8 cellular contexts compared by ENCODE assay signal in genomic region chr19:52601025-52601973, GRCh38. TPM values are rescaled to one million over a fixed set of nuclear protein-coding genes. Genes with fewer than 3 reads are reported as not detected.
DNase-seq lines count a peak whose midpoint lies in the region; ATAC-seq and TF ChIP-seq lines count a peak whose summit lies in the region.

No MANE protein-coding gene starts in this region.

- intact Hi-C loops in Right ventricle myocardium superior (cut with DNase I) (no loop called here), ovary (cut with DNase I) (no loop called here)

- no peaks in the 10 kb centered on the region for H3K27me3 ChIP-seq in HAP-1 (ENCODE audit: low read depth)
- no peaks in the 10 kb centered on the region for H3K27me3 ChIP-seq in MM.1S (replicated peaks; ENCODE audit: insufficient read depth, low read length)
- H3K27me3 ChIP-seq in SK-N-SH (ENCODE audit: insufficient read depth) = no peaks in the 10 kb centered on the region
- no peaks in the 10 kb centered on the region for H3K27me3 ChIP-seq in ovary
- H3K27me3 ChIP-seq in thymus (ENCODE audit: control insufficient read depth, insufficient read depth) = no peaks in the 10 kb centered on the region

- H3K4me1 ChIP-seq in HAP-1 (no peaks in the 10 kb centered on the region), MM.1S (ENCODE audit: low read length) (no peaks in the 10 kb centered on the region), SK-N-SH (ENCODE audit: control insufficient read depth in 1 of 2, insufficient read depth in 2 of 2, low read depth in 1 of 2, low read length in 1 of 2) (peaks cover 0 to 7% of the 10 kb centered on the region in 2 experiments; a peak in 1 of 4 replicates), ovary (ENCODE audit: insufficient read depth) (peaks cover 9% of the 10 kb centered on the region), thymus (ENCODE audit: control insufficient read depth, insufficient read depth, low read length) (peaks cover 8% of the 10 kb centered on the region)

- H3K27ac Mint-ChIP-seq in activated naive CD4-positive, alpha-beta T cell treated with anti-CD3 and anti-CD28 coated beads, Interleukin-2, amount 50 U/mL, for 72 hours = peak overlapping the region; percentile 81 to 86

- in situ Hi-C loops in HAP-1 (cut with MboI; ENCODE audit: low sequenced_read_pairs) = no loop called here

- 3% methylated on average over 46 of the region's 62 CpGs for WGBS in SK-N-SH (ENCODE audit: low lambda C conversion rate)
- 0 to 1% (median 1%) methylated on average over 62 of the region's 62 CpGs for WGBS in ovary, 3 donors
- under 1% methylated on average over 62 of the region's 62 CpGs for WGBS in thymus

- H3K9ac ChIP-seq in MM.1S (ENCODE audit: low read length) = peak overlapping the region; percentile 25; the same call in 1 of the 2 replicates
- H3K9ac ChIP-seq in SK-N-SH = peak overlapping the region; percentile 63; the same call in 1 of the 2 replicates

- H3K9me2 ChIP-seq in MM.1S (replicated peaks; ENCODE audit: insufficient read depth, low read length) = no peaks in the 10 kb centered on the region
- no peaks in the 10 kb centered on the region for H3K9me2 ChIP-seq in SK-N-SH

- TF ChIP-seq POLR2A in ovary (IDR thresholded peaks at IDR 0.05) = peak; percentile 54

- peak; percentile 94 for DNase-seq in GM03348 (ENCODE audit: low spot score)
- DNase-seq in HAP-1 (ENCODE audit: low spot score in 2 of 2) = peak; percentile 78 to 97
- DNase-seq in MM.1S = peak; percentile 71
- peak; percentile 95 for DNase-seq in SK-N-SH
- peak; percentile 88 to 93 for DNase-seq in activated naive CD4-positive, alpha-beta T cell treated with anti-CD3 and anti-CD28 coated beads, Interleukin-2, amount 50 U/mL, for 72 hours (ENCODE audit: low spot score in 2 of 2)
- DNase-seq in Right ventricle myocardium superior = peak; percentile 97
- peak; percentile 94 to 97 (median 96) for DNase-seq in ovary

- peak; percentile 98 to 99 for ATAC-seq in activated naive CD4-positive, alpha-beta T cell treated with anti-CD3 and anti-CD28 coated beads, Interleukin-2, amount 50 U/mL, for 72 hours
- ATAC-seq in Right ventricle myocardium superior (ENCODE audit: poor library complexity) = peak; percentile 99

- H3K9me3 ChIP-seq in HAP-1 = no peaks in the 10 kb centered on the region; the same call in 1 of the 2 replicates
- H3K9me3 ChIP-seq in MM.1S (replicated peaks; ENCODE audit: insufficient read depth, low read length) = no peaks in the 10 kb centered on the region
- no peaks in the 10 kb centered on the region for H3K9me3 ChIP-seq in SK-N-SH
- no peaks in the 10 kb centered on the region for H3K9me3 ChIP-seq in ovary
- peaks cover 3% of the 10 kb centered on the region for H3K9me3 ChIP-seq in thymus (ENCODE audit: control insufficient read depth)

- peak overlapping the region; percentile 72 for H2AFZ ChIP-seq in MM.1S (ENCODE audit: low read length)
- peak overlapping the region; percentile 94 for H2AFZ ChIP-seq in SK-N-SH (ENCODE audit: low read depth)

- peak overlapping the region; percentile 57 for H3K4me3 ChIP-seq in HAP-1
- H3K4me3 ChIP-seq in MM.1S (ENCODE audit: low read length) = peak overlapping the region; percentile 63
- peak overlapping the region; percentile 59 to 81 for H3K4me3 ChIP-seq in SK-N-SH (ENCODE audit: low read depth in 2 of 2, low read length in 1 of 2)
- peak overlapping the region; percentile 54 for H3K4me3 ChIP-seq in ovary
- peak overlapping the region; percentile 69 for H3K4me3 ChIP-seq in thymus (ENCODE audit: low read length)

- TF ChIP-seq RAD21 in SK-N-SH (IDR thresholded peaks at IDR 0.05; ENCODE audit: low read length) = no peak

- POLR2A ChIA-PET in SK-N-SH (lab: Yijun Ruan, JAX) = no interaction called here

- TF ChIP-seq CTCF in MM.1S (IDR thresholded peaks at IDR 0.05; ENCODE audit: low read length) (no peak; the same call in 1 of the 2 replicates), SK-N-SH (IDR thresholded peaks at IDR 0.05) (peak; percentile 21; the same call in 1 of the 2 replicates), ovary (IDR thresholded peaks at IDR 0.05) (peak in 1 of 3 donors; percentile 37)

- H3F3A ChIP-seq in MM.1S (ENCODE audit: insufficient read depth, low read length) (no peaks in the 10 kb centered on the region), SK-N-SH (replicated peaks; ENCODE audit: insufficient read depth) (peaks cover 3% of the 10 kb centered on the region)

- peaks cover 25 to 39% of the 10 kb centered on the region in 2 donors for H3K9me3 Mint-ChIP-seq in activated naive CD4-positive, alpha-beta T cell treated with anti-CD3 and anti-CD28 coated beads, Interleukin-2, amount 50 U/mL, for 72 hours

- no peaks in the 10 kb centered on the region for H3K36me3 ChIP-seq in HAP-1 (replicated peaks)
- H3K36me3 ChIP-seq in MM.1S (replicated peaks; ENCODE audit: insufficient read depth, low read length) = no peaks in the 10 kb centered on the region
- peaks cover 6 to 15% of the 10 kb centered on the region in 2 experiments for H3K36me3 ChIP-seq in SK-N-SH (replicated peaks in 1 of 2; ENCODE audit: control insufficient read depth in 1 of 2, insufficient read depth in 2 of 2, low read length in 1 of 2)
- H3K36me3 ChIP-seq in ovary = no peaks in the 10 kb centered on the region
- peaks cover 12% of the 10 kb centered on the region for H3K36me3 ChIP-seq in thymus (ENCODE audit: control insufficient read depth, insufficient read depth)

- H3K79me2 ChIP-seq in MM.1S (ENCODE audit: low read length) = no peaks in the 10 kb centered on the region
- H3K79me2 ChIP-seq in SK-N-SH (ENCODE audit: insufficient read depth) = peaks cover 9% of the 10 kb centered on the region; the same call in 1 of the 2 replicates

- TF ChIP-seq EP300 in SK-N-SH (IDR thresholded peaks at IDR 0.05; ENCODE audit: borderline replicate concordance in 1 of 2, low read depth in 1 of 2, low read length in 1 of 2) (no peak), ovary (IDR thresholded peaks at IDR 0.05) (no peak)

- H3K36me3 Mint-ChIP-seq in activated naive CD4-positive, alpha-beta T cell treated with anti-CD3 and anti-CD28 coated beads, Interleukin-2, amount 50 U/mL, for 72 hours = peaks cover 40 to 79% of the 10 kb centered on the region in 2 donors

- CTCF ChIA-PET in SK-N-SH (lab: Yijun Ruan, JAX) = interaction anchor here (0.6 to 1.6 kb wide), 3 partner anchors 11 to 365 kb away, joined by 3 to 4 read pairs (median 3); no protein-coding TSS in a partner anchor

- H4K20me1 ChIP-seq in MM.1S (ENCODE audit: insufficient read depth, low read length) (no peaks in the 10 kb centered on the region), SK-N-SH (ENCODE audit: insufficient read depth) (no peaks in the 10 kb centered on the region)

- H3K4me2 ChIP-seq in MM.1S (ENCODE audit: low read depth, low read length) (peak overlapping the region; percentile 60), SK-N-SH (peak overlapping the region; percentile 86)

- H3K27ac ChIP-seq in MM.1S (ENCODE audit: low read length) = no peak overlapping the region
- peak overlapping the region; percentile 38 to 54; a peak in 3 of 4 replicates for H3K27ac ChIP-seq in SK-N-SH (ENCODE audit: low read depth in 2 of 2, low read length in 1 of 2)
- H3K27ac ChIP-seq in ovary = peak overlapping the region; percentile 55 to 68
- H3K27ac ChIP-seq in thymus (ENCODE audit: low read depth) = peak overlapping the region; percentile 78

TF ChIP-seq in SK-N-SH, 30 proteins besides CTCF, POLR2A, EP300 and RAD21 (continues in another document):
- TF ChIP-seq RFX5 (IDR thresholded peaks at IDR 0.05; ENCODE audit: low read length) (no peak), FOXJ3 (CRISPR knock-in tag; IDR thresholded peaks at IDR 0.05) (no peak), ZBTB33 (IDR thresholded peaks at IDR 0.05; ENCODE audit: borderline replicate concordance, low read depth) (no peak), NRF1 (IDR thresholded peaks at IDR 0.05; ENCODE audit: low read depth, low read length) (peak; percentile 61), POLR2AphosphoS5 (IDR thresholded peaks at IDR 0.05; ENCODE audit: low read depth, low read length) (peak; percentile 79; the same call in 1 of the 2 replicates), TEAD4 (IDR thresholded peaks at IDR 0.05; ENCODE audit: borderline replicate concordance, insufficient read depth) (no peak), ELF1 (IDR thresholded peaks at IDR 0.05) (peak; percentile 68), TAF1 (IDR thresholded peaks at IDR 0.05; ENCODE audit: borderline replicate concordance, low read depth, low read length) (no peak), MEF2A (IDR thresholded peaks at IDR 0.05; ENCODE audit: borderline replicate concordance, low read depth) (no peak), GATA2 (CRISPR knock-in tag; IDR thresholded peaks at IDR 0.05) (no peak)

RNA-seq across cellular contexts. Expression of gene ZNF701, which starts 31.2 kb away (rescaled TPM):
- polyA plus RNA-seq in SK-N-SH (2012; rRNA removed) = 3.8 and 7.4 TPM in 2 replicates
- 3.9 and 4.1 TPM in 2 replicates for polyA plus RNA-seq in SK-N-SH (2012; cell fraction: cytosol; rRNA removed)
- 6.6 and 11.9 TPM in 2 replicates for polyA plus RNA-seq in SK-N-SH (2012; cell fraction: nucleus; rRNA removed)
- 10 to 100 TPM; 18.7 to 26.4 TPM for total RNA-seq in activated naive CD4-positive, alpha-beta T cell treated with anti-CD3 and anti-CD28 coated beads, Interleukin-2, amount 50 U/mL, for 72 hours
- total RNA-seq in Right ventricle myocardium superior = 15.6 TPM
- 10 to 100 TPM in 6 of 7 donors, 1 to 10 TPM in 1; 9.2 to 21.7 (median 15.7) TPM for total RNA-seq in ovary
- 1 to 10 TPM; 7.3 to 7.9 TPM for polyA plus RNA-seq in ovary
- polyA plus RNA-seq in thymus = 17.7 TPM

RNA-seq across cellular contexts. Expression of gene ZNF83, which starts 36.9 kb away (rescaled TPM):
- polyA plus RNA-seq in SK-N-SH (2012; rRNA removed) (30.1 and 60.6 TPM in 2 replicates), ovary (10 to 100 TPM; 65.2 to 66.8 TPM), thymus (150 TPM)
- 11.0 and 11.4 TPM in 2 replicates for polyA plus RNA-seq in SK-N-SH (2012; cell fraction: cytosol; rRNA removed)
- 139 and 292 TPM in 2 replicates for polyA plus RNA-seq in SK-N-SH (2012; cell fraction: nucleus; rRNA removed)
- total RNA-seq in activated naive CD4-positive, alpha-beta T cell treated with anti-CD3 and anti-CD28 coated beads, Interleukin-2, amount 50 U/mL, for 72 hours = 10 to 100 TPM; 37.0 to 49.9 TPM
- total RNA-seq in Right ventricle myocardium superior (15.6 TPM), ovary (10 to 100 TPM; 50.8 to 84.9 (median 59.0) TPM)
